Comparison of ENCODE assay signal across 1 cellular context in the genomic region with DNA sequence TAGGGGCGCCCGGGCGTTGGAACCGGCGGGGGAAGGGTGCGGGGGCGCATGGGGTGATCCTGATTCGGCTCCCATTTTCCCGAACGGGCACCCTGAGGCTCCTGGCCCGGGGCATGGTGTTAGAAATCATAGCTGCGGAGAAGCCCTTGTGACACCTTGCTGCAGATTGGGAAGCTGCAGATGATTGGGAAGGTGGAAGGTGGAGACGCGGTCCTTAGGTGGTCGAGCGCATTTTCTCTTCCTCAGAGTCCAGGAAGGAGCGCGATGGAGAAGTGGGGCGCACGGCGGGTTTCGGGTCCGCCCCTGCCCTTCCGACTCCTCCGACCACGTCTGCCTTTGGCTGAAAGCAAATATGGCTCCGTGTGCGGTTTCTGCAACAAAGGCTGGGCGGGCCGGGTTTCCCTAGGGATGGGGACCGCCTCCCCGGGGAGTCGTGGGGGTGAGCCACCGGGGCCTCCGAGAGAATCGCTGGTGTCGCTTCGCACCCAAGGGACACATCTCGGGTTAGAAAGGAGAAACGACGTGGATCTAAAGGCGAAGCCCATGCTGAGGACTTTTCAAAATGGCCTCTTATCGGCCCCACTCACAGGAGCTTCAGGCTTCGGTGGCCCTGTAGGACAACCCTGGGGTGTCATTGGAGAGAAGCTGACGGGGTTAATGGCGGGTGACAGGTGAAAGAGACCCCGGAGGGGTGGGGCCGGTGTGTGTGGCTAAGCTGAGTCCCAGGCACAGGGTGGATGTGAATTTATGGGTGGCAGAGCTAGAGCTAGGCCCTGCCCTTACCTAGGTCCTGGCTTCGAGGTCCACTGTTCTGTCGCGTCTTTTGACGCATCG.
TF ChIP-seq lines count a peak whose summit lies in the region.

No MANE protein-coding gene starts in this region.

TF ChIP-seq in K562, 482 proteins besides CTCF, POLR2A, EP300 and RAD21 (continued from another document and continues in another):
- TF ChIP-seq ZBED1 (IDR thresholded peaks at IDR 0.05) (no peak), POLR3G (IDR thresholded peaks at IDR 0.05; ENCODE audit: extremely low read depth, insufficient read length, insufficient replicate concordance) (no peak), KDM4B (IDR thresholded peaks at IDR 0.05; ENCODE audit: borderline replicate concordance in 2 of 2, low read depth in 1 of 2) (no peak), CBX2 (IDR thresholded peaks at IDR 0.05; ENCODE audit: insufficient read depth, low read length, poor library complexity, severe bottlenecking) (no peak), ZNF24 (IDR thresholded peaks at IDR 0.05) (no peak), SREBF2 (CRISPR knock-in tag; IDR thresholded peaks at IDR 0.05) (no peak), CHCHD3 (CRISPR knock-in tag; IDR thresholded peaks at IDR 0.05) (no peak), RBBP5 (IDR thresholded peaks at IDR 0.05; ENCODE audit: borderline replicate concordance, insufficient read depth, low read length, poor library complexity, severe bottlenecking) (peak; percentile 46), MTA2 (IDR thresholded peaks at IDR 0.05; ENCODE audit: low read depth) (no peak), FOXJ2 (tag; IDR thresholded peaks at IDR 0.05) (no peak), ZNF146 (CRISPR knock-in tag; IDR thresholded peaks at IDR 0.05; ENCODE audit: unreplicated experiment) (no peak), CREB3 (tag; conservative IDR thresholded peaks at IDR 0.05; ENCODE audit: low read depth) (peak; percentile 77), SLC30A9 (CRISPR knock-in tag; IDR thresholded peaks at IDR 0.05) (no peak), THRAP3 (IDR thresholded peaks at IDR 0.05; ENCODE audit: borderline replicate concordance) (no peak), ZNF717 (CRISPR knock-in tag; IDR thresholded peaks at IDR 0.05) (no peak), SRSF1 (IDR thresholded peaks at IDR 0.05; ENCODE audit: low read depth, low read length) (no peak), MEF2D (tag; conservative IDR thresholded peaks at IDR 0.05; ENCODE audit: low read depth) (no peak), HDAC8 (tag; IDR thresholded peaks at IDR 0.05) (no peak), MAFF (IDR thresholded peaks at IDR 0.05; ENCODE audit: low read length) (no peak), SIRT6 (IDR thresholded peaks at IDR 0.05; ENCODE audit: low read depth, low read length) (no peak), ZFP36 (IDR thresholded peaks at IDR 0.05; ENCODE audit: low read depth, low read length, partially characterized antibody) (no peak), ELF4 (CRISPR knock-in tag; IDR thresholded peaks at IDR 0.05) (no peak), CAMTA2 (CRISPR knock-in tag; conservative IDR thresholded peaks at IDR 0.05) (no peak), RREB1 (CRISPR knock-in tag; IDR thresholded peaks at IDR 0.05) (no peak), DIDO1 (tag; IDR thresholded peaks at IDR 0.05; ENCODE audit: low read depth) (no peak), ZKSCAN8 (CRISPR knock-in tag; IDR thresholded peaks at IDR 0.05) (no peak), ETV1 (tag; conservative IDR thresholded peaks at IDR 0.05; ENCODE audit: low read depth) (no peak), HEY1 (CRISPR knock-in tag; IDR thresholded peaks at IDR 0.05; ENCODE audit: borderline replicate concordance) (peak; percentile 60; the same call in 1 of the 2 replicates), CEBPZ (IDR thresholded peaks at IDR 0.05; ENCODE audit: borderline replicate concordance, low read depth, low read length) (no peak), EHMT2 (IDR thresholded peaks at IDR 0.05) (no peak), ZNF212 (CRISPR knock-in tag; IDR thresholded peaks at IDR 0.05) (no peak), SMARCE1 (IDR thresholded peaks at IDR 0.05) (no peak), RUNX1 (IDR thresholded peaks at IDR 0.05; ENCODE audit: low read depth) (no peak), TCF7L2 (IDR thresholded peaks at IDR 0.05; ENCODE audit: low read depth, low read length) (no peak), HOXB6 (CRISPR knock-in tag; IDR thresholded peaks at IDR 0.05; ENCODE audit: borderline replicate concordance) (no peak), NEUROD1 (IDR thresholded peaks at IDR 0.05; ENCODE audit: borderline replicate concordance, low read depth, low read length, partially characterized antibody) (no peak), TAF7 (tag; IDR thresholded peaks at IDR 0.05) (no peak; the same call in 1 of the 2 replicates), ZNF586 (CRISPR knock-in tag; conservative IDR thresholded peaks at IDR 0.05) (no peak), ZNF436 (CRISPR knock-in tag; IDR thresholded peaks at IDR 0.05) (peak; percentile 20; the same call in 1 of the 2 replicates), SIN3B (IDR thresholded peaks at IDR 0.05; ENCODE audit: low read depth) (no peak), FIP1L1 (IDR thresholded peaks at IDR 0.05; ENCODE audit: low read depth, low read length, poor library complexity, severe bottlenecking) (no peak), CBX5 (IDR thresholded peaks at IDR 0.05; ENCODE audit: borderline replicate concordance, low read depth) (no peak), ZSCAN32 (CRISPR knock-in tag; IDR thresholded peaks at IDR 0.05) (no peak)
- TF ChIP-seq, protein P1, sequence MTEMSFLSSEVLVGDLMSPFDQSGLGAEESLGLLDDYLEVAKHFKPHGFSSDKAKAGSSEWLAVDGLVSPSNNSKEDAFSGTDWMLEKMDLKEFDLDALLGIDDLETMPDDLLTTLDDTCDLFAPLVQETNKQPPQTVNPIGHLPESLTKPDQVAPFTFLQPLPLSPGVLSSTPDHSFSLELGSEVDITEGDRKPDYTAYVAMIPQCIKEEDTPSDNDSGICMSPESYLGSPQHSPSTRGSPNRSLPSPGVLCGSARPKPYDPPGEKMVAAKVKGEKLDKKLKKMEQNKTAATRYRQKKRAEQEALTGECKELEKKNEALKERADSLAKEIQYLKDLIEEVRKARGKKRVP (CRISPR knock-in tag; IDR thresholded peaks at IDR 0.05) = 0 out of 2 replicates have a peak, but pooled peaks have one; percentile 50
- TF ChIP-seq, protein P2, sequence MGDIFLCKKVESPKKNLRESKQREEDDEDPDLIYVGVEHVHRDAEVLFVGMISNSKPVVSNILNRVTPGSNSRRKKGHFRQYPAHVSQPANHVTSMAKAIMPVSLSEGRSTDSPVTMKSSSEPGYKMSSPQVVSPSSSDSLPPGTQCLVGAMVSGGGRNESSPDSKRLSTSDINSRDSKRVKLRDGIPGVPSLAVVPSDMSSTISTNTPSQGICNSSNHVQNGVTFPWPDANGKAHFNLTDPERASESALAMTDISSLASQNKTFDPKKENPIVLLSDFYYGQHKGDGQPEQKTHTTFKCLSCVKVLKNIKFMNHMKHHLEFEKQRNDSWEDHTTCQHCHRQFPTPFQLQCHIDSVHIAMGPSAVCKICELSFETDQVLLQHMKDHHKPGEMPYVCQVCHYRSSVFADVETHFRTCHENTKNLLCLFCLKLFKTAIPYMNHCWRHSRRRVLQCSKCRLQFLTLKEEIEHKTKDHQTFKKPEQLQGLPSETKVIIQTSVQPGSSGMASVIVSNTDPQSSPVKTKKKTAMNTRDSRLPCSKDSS (IDR thresholded peaks at IDR 0.05; ENCODE audit: low read depth, partially characterized antibody) = no peak
- TF ChIP-seq, protein P3, sequence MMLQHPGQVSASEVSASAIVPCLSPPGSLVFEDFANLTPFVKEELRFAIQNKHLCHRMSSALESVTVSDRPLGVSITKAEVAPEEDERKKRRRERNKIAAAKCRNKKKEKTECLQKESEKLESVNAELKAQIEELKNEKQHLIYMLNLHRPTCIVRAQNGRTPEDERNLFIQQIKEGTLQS (IDR thresholded peaks at IDR 0.05) = no peak
- TF ChIP-seq, protein P3 (CRISPR knock-in tag; conservative IDR thresholded peaks at IDR 0.05) = no peak
- TF ChIP-seq, protein P4, sequence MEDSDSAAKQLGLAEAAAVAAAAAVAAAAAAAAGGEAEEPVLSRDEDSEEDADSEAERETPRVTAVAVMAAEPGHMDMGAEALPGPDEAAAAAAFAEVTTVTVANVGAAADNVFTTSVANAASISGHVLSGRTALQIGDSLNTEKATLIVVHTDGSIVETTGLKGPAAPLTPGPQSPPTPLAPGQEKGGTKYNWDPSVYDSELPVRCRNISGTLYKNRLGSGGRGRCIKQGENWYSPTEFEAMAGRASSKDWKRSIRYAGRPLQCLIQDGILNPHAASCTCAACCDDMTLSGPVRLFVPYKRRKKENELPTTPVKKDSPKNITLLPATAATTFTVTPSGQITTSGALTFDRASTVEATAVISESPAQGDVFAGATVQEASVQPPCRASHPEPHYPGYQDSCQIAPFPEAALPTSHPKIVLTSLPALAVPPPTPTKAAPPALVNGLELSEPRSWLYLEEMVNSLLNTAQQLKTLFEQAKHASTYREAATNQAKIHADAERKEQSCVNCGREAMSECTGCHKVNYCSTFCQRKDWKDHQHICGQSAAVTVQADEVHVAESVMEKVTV (CRISPR knock-in tag; IDR thresholded peaks at IDR 0.05) = no peak
